ENCODE assay signal across 9 cellular contexts in the genomic region with DNA sequence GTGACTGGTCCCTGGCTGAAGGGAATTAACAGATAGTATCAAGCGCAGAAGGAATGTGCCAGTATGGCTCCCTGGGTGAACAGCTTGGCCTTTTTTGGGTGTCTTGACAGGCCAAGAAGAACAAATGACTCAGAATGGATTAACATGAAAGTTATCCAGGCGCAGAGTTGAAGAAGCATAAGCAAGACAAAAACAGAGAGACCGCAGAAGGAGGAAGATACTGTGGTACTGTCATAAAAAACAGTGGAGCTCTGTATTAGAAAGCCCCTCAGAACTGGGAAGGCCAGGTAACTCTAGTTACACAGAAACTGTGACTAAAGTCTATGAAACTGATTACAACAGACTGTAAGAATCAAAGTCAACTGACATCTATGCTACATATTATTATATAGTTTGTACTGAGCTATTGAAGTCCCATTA. TPM values are rescaled to one million over a fixed set of nuclear protein-coding genes. Genes with fewer than 3 reads are reported as not detected.
A peak's percentile ranks its signal among the peaks of the same experiment; 100 is the strongest.
DNase-seq lines count a peak whose midpoint lies in the region; ATAC-seq and TF ChIP-seq lines count a peak whose summit lies in the region.
"Had no signal": no experiment of that assay in that cellular context is flagged by ENCODE, and none has a peak within 500 bp of the region (broad histone marks: within the 10 kb centered on the region; RNA-seq: fewer than 3 reads in every experiment).

No MANE protein-coding gene starts in this region.

- H3K79me1 ChIP-seq in neuronal stem cell (ENCODE audit: low read depth, low read length): no peaks in the 10 kb centered on the region

- no peak overlapping the region for H2BK5ac ChIP-seq in neuronal stem cell (ENCODE audit: low read length)

- peak overlapping the region; percentile 51 for H2AFZ ChIP-seq in neuronal stem cell (ENCODE audit: low read length)

- H3K27me3 ChIP-seq in breast epithelium (no peaks in the 10 kb centered on the region), neuronal stem cell (ENCODE audit: control insufficient read depth in 3 of 3, insufficient read depth in 3 of 3, low read depth in 1 of 3, low read length in 3 of 3) (no peaks in the 10 kb centered on the region), heart right ventricle (no peaks in the 10 kb centered on the region)

- no peak overlapping the region for H3K4me2 ChIP-seq in neuronal stem cell (ENCODE audit: insufficient read depth, low read length, poor library complexity, severe bottlenecking)

- no peak overlapping the region for H3K4me3 ChIP-seq in breast epithelium
- H3K4me3 ChIP-seq in neuronal stem cell (ENCODE audit: low read length in 2 of 2): no peak overlapping the region
- H3K4me3 ChIP-seq in heart right ventricle: peak overlapping the region in 1 of 10 donors; percentile 47
- no peak overlapping the region for H3K4me3 ChIP-seq in coronary artery

- intact Hi-C loops in breast epithelium (cut with DNase I; ENCODE audit: low total_unique reads): no loop called here
- intact Hi-C loops in heart right ventricle (cut with DNase I): no loop called here

- no peak for TF ChIP-seq CTCF in breast epithelium (IDR thresholded peaks at IDR 0.05)
- TF ChIP-seq CTCF in heart right ventricle (IDR thresholded peaks at IDR 0.05): no peak
- no peak for TF ChIP-seq CTCF in coronary artery (IDR thresholded peaks at IDR 0.05)

- H3K9me3 ChIP-seq in breast epithelium: no peaks in the 10 kb centered on the region
- no peaks in the 10 kb centered on the region for H3K9me3 ChIP-seq in neuronal stem cell (replicated peaks in 1 of 2; ENCODE audit: control insufficient read depth in 2 of 2, insufficient read depth in 1 of 2, low read depth in 1 of 2, low read length in 2 of 2)
- H3K9me3 ChIP-seq in heart right ventricle: no peaks in the 10 kb centered on the region

- no peak overlapping the region for H3K14ac ChIP-seq in neuronal stem cell (ENCODE audit: low read length)

- H3K4ac ChIP-seq in neuronal stem cell (ENCODE audit: low read length): no peak overlapping the region

- no peak overlapping the region for H2BK15ac ChIP-seq in neuronal stem cell (ENCODE audit: low read length)

- no CpG with 5 or more reads among the region's 3 CpGs for WGBS in neuronal stem cell (ENCODE audit: extremely low coverage in 2 of 2, insufficient read length in 2 of 2, insufficient replicate concordance in 1 of 2), 2 donors
- WGBS in heart right ventricle, 2 donors: 90 to 96% methylated on average over 3 of the region's 3 CpGs

- H3K27ac ChIP-seq in breast epithelium (peak overlapping the region; percentile 14 to 22), neuronal stem cell (replicated peaks; ENCODE audit: low read length) (no peak overlapping the region), heart right ventricle (no peak overlapping the region), coronary artery (no peak overlapping the region)

- peak; percentile 27 for ATAC-seq in GM18505 (IDR thresholded peaks at IDR 0.05; ENCODE audit: unreplicated experiment)
- peak; percentile 32 for ATAC-seq in HG03159 (IDR thresholded peaks at IDR 0.05; ENCODE audit: unreplicated experiment)
- ATAC-seq in heart right ventricle: no peak

- no peak overlapping the region for H2BK12ac ChIP-seq in neuronal stem cell (ENCODE audit: low read length)

- H3K23ac ChIP-seq in neuronal stem cell (ENCODE audit: low read depth, low read length, poor library complexity): no peak overlapping the region

- TF ChIP-seq POLR2A in GM18505 (IDR thresholded peaks at IDR 0.05; ENCODE audit: borderline replicate concordance, extremely low read depth, insufficient read depth, insufficient read length) (peak; percentile 58), breast epithelium (IDR thresholded peaks at IDR 0.05) (no peak)

- no peak overlapping the region for H2BK120ac ChIP-seq in neuronal stem cell (ENCODE audit: low read depth, low read length)

- DNase-seq in breast epithelium (ENCODE audit: low spot score in 2 of 2) (no peak), neuronal stem cell (ENCODE audit: low spot score) (no peak), NCI-H1694 (lab: John Stamatoyannopoulos, UW) (no peak), NCI-H1694 treated with DMSO at 0.1 percent for 48 hours (lab: John Stamatoyannopoulos, UW) (no peak), heart right ventricle (no peak), coronary artery (ENCODE audit: low spot score) (no peak)
- DNase-seq: SHP77 treated with DMSO at 0.1 percent for 48 hours had no signal

- H3K4me1 ChIP-seq in breast epithelium: no peaks in the 10 kb centered on the region
- H3K4me1 ChIP-seq in neuronal stem cell (ENCODE audit: control insufficient read depth in 2 of 2, insufficient read depth in 1 of 2, low read depth in 1 of 2, low read length in 2 of 2): peaks cover 0 to 2% of the 10 kb centered on the region in 2 donors
- peaks cover 0 to 18% (median 0%) of the 10 kb centered on the region in 9 donors for H3K4me1 ChIP-seq in heart right ventricle

- no peak overlapping the region for H4K8ac ChIP-seq in neuronal stem cell (ENCODE audit: low read depth, low read length)

- no peak overlapping the region for H4K91ac ChIP-seq in neuronal stem cell (ENCODE audit: low read depth, low read length, poor library complexity)

- no peak overlapping the region for H2AK5ac ChIP-seq in neuronal stem cell (ENCODE audit: low read depth, low read length)

- no peak overlapping the region for H3K9ac ChIP-seq in neuronal stem cell (ENCODE audit: low read depth, low read length, poor library complexity)

- no peaks in the 10 kb centered on the region for H3K36me3 ChIP-seq in breast epithelium
- H3K36me3 ChIP-seq in neuronal stem cell (replicated peaks in 1 of 2; ENCODE audit: control insufficient read depth in 2 of 2, insufficient read depth in 2 of 2, low read length in 2 of 2): no peaks in the 10 kb centered on the region
- peaks cover 0 to 4% (median 0%) of the 10 kb centered on the region in 9 donors for H3K36me3 ChIP-seq in heart right ventricle

- no peak overlapping the region for H3K18ac ChIP-seq in neuronal stem cell (ENCODE audit: low read length)

RNA-seq across cellular contexts. Expression of a gene that starts 3.8 kb away (rescaled TPM):
- total RNA-seq in breast epithelium (100 to 1,000 TPM in 2 of 3 donors, 10 to 100 TPM in 1; 13.6 to 210 (median 189) TPM), heart right ventricle (1 to 10 TPM in 4 of 10 donors, under 1 TPM in 6; 0.30 to 7.2 (median 0.84) TPM)
- polyA plus RNA-seq in neuronal stem cell (2013, experiment 1 of 2): not detected
- not detected for polyA plus RNA-seq in neuronal stem cell (2013, experiment 2 of 2)
- 1 to 10 TPM in 1 of 2 donors, under 1 TPM in 1; 0.95 to 5.8 TPM for polyA plus RNA-seq in heart right ventricle

RNA-seq across cellular contexts. Expression of a gene that starts 56.6 kb away (rescaled TPM):
- total RNA-seq in breast epithelium (1 to 10 TPM in 1 of 3 donors, under 1 TPM in 2; 0.29 to 3.2 (median 0.33) TPM), heart right ventricle (under 1 TPM in 2 of 10 donors, not detected in 8; 0.12 to 0.13 TPM)
- polyA plus RNA-seq in neuronal stem cell (2013, experiment 1 of 2): not detected
- polyA plus RNA-seq in neuronal stem cell (2013, experiment 2 of 2): not detected
- under 1 TPM in 1 of 2 donors, not detected in 1; 0.15 TPM for polyA plus RNA-seq in heart right ventricle

Comparison
In these comparisons a context has a peak if more than half of its experiments do, and no peak if none do; other contexts are left out.
1. ATAC-seq: peak in GM18505 (single experiment) and HG03159 (single experiment); none in heart right ventricle (0 of 8).
2. H3K27ac ChIP-seq: peak in breast epithelium (2 of 2); none in neuronal stem cell (single experiment), heart right ventricle (0 of 10) and coronary artery (0 of 2).